In the genomic region with DNA sequence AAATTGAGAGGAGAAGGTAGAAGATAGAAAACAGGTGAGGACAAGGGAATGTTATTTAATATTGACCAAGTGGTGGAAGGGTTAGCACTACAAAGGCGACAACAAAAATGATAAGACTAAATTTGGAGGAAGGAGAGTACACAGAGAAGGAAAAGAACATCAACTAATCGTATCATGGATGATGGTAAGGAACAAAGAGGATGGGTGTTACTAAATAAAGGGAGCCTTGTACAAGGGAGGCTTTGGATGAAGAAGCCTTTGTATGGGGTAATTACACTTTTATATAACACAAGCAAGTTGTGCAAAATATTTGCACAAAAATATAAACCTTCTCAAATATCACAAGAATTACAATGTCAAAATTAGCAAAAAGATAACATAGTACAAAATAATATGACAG, we compare ENCODE assay signal across 30 cellular contexts.
"Had no signal": no experiment of that assay in that cellular context is flagged by ENCODE, and none has a peak within 500 bp of the region (broad histone marks: within the 10 kb centered on the region; RNA-seq: fewer than 3 reads in every experiment).

No MANE protein-coding gene starts in this region.

- H3K36me3 Mint-ChIP-seq: activated naive CD4-positive, alpha-beta T cell treated with anti-CD3 and anti-CD28 coated beads, Interleukin-2, amount 50 U/mL, for 24 hours; activated naive CD8-positive, alpha-beta T cell treated with anti-CD3 and anti-CD28 coated beads, Interleukin-2, amount 10 ng/mL, durations not matched to agents 7 days and 5 days had no signal

- H3K27ac Mint-ChIP-seq: activated CD4-positive, alpha-beta T cell treated with anti-CD3 and anti-CD28 coated beads, Interleukin-2, amount 10 ng/mL, durations not matched to agents 7 days and 5 days; activated CD8-positive, alpha-beta T cell treated with anti-CD3 and anti-CD28 coated beads, Interleukin-2, amount 10 ng/mL, durations not matched to agents 7 days and 5 days; activated naive CD4-positive, alpha-beta T cell treated with anti-CD3 and anti-CD28 coated beads, Interleukin-2, amount 50 U/mL, for 24 hours; activated naive CD8-positive, alpha-beta T cell treated with anti-CD3 and anti-CD28 coated beads, Interleukin-2, amount 10 ng/mL, durations not matched to agents 7 days and 5 days; activated T-cell treated with anti-CD3 and anti-CD28 coated beads, Interleukin-2, amount 50 U/mL, for 24 hours; activated T-helper 2 cell treated with anti-CD3 and anti-CD28 coated beads, Interferon-gamma antibody, Interleukin-2, Interleukin-4, amounts not matched to agents 10 μg/mL and 5 μg/mL and 100 μg/mL, durations not matched to agents 14 hours and 24 hours and 36 hours; brain; T-helper 1 cell treated with Interleukin-12 subunit alpha and Interleukin-12 subunit beta and Interleukin-4 antibody, amounts not matched to agents 30 μg/mL and 1 μg/mL, for 36 hours; T-helper 2 cell treated with Interferon-gamma antibody and Interleukin-4, amounts not matched to agents 5 μg/mL and 100 μg/mL, for 36 hours had no signal

- ATAC-seq: activated CD8-positive, alpha-beta T cell treated with anti-CD3 and anti-CD28 coated beads, Interleukin-2, amount 10 ng/mL, durations not matched to agents 7 days and 5 days had no signal

- H3K4me3 Mint-ChIP-seq: activated CD4-positive, alpha-beta T cell treated with anti-CD3 and anti-CD28 coated beads, Interleukin-2, amount 10 ng/mL, durations not matched to agents 7 days and 5 days; activated CD8-positive, alpha-beta T cell treated with anti-CD3 and anti-CD28 coated beads, Interleukin-2, amount 10 ng/mL, durations not matched to agents 7 days and 5 days; activated naive CD4-positive, alpha-beta T cell treated with anti-CD3 and anti-CD28 coated beads, Interleukin-2, amount 50 U/mL, for 24 hours; activated naive CD8-positive, alpha-beta T cell treated with anti-CD3 and anti-CD28 coated beads, Interleukin-2, amount 10 ng/mL, durations not matched to agents 7 days and 5 days; activated T-cell treated with anti-CD3 and anti-CD28 coated beads, Interleukin-2, amount 50 U/mL, for 24 hours; brain; T-helper 1 cell treated with Interleukin-12 subunit alpha and Interleukin-12 subunit beta and Interleukin-4 antibody, amounts not matched to agents 30 μg/mL and 1 μg/mL, for 36 hours; T-helper 2 cell treated with Interferon-gamma antibody and Interleukin-4, amounts not matched to agents 5 μg/mL and 100 μg/mL, for 36 hours had no signal

- H3K4me3 ChIP-seq: MG63, PC-9 had no signal

- H3K27me3 Mint-ChIP-seq: activated naive CD4-positive, alpha-beta T cell treated with anti-CD3 and anti-CD28 coated beads, Interleukin-2, amount 50 U/mL, for 24 hours; brain had no signal

- H3K27me3 ChIP-seq: MG63 had no signal

- DNase-seq: activated CD4-positive, alpha-beta T cell treated with anti-CD3 and anti-CD28 coated beads, Interleukin-2, amount 10 ng/mL, durations not matched to agents 7 days and 5 days; activated CD4-positive, alpha-beta T cell treated with anti-CD3 and anti-CD28 coated beads, Interleukin-2, amount 50 U/mL, for 48 hours; activated CD8-positive, alpha-beta T cell treated with anti-CD3 and anti-CD28 coated beads, Interleukin-2, amount 10 ng/mL, durations not matched to agents 7 days and 5 days; activated gamma-delta T cell; activated naive CD4-positive, alpha-beta T cell treated with Interleukin-2 at 50 U/mL for 16 hours; activated naive CD8-positive, alpha-beta T cell treated with anti-CD3 and anti-CD28 coated beads, Interleukin-2, amount 10 ng/mL, durations not matched to agents 7 days and 5 days; activated T-cell treated with anti-CD3 and anti-CD28 coated beads, Interleukin-2, amount 50 U/mL, for 24 hours; amygdala; central memory CD4-positive, alpha-beta T cell; Kasumi-1; KG1; MG63; MV-4-11; NCI-H1092; NCI-H1436 treated with DMSO at 0.1 percent for 48 hours; NCI-H1694 treated with DMSO at 0.1 percent for 48 hours; NCI-H2029; NCI-H2171; NCI-H510A; NCI-H748 treated with DMSO at 0.1 percent for 48 hours; NK-92 treated with Interleukin-12 subunit alpha and Interleukin-12 subunit beta, amount 100 ng/mL, for 24 hours; PC-9; Right ventricle myocardium superior; SK-N-SH had no signal

- H3K9me3 ChIP-seq: MG63, SK-N-SH had no signal

- H3K36me3 ChIP-seq: MG63 had no signal

- H3K4me1 Mint-ChIP-seq: activated CD4-positive, alpha-beta T cell treated with anti-CD3 and anti-CD28 coated beads, Interleukin-2, amount 10 ng/mL, durations not matched to agents 7 days and 5 days; activated naive CD4-positive, alpha-beta T cell treated with anti-CD3 and anti-CD28 coated beads, Interleukin-2, amount 50 U/mL, for 24 hours; activated naive CD8-positive, alpha-beta T cell treated with anti-CD3 and anti-CD28 coated beads, Interleukin-2, amount 10 ng/mL, durations not matched to agents 7 days and 5 days had no signal

- H3K9me3 Mint-ChIP-seq: activated CD4-positive, alpha-beta T cell treated with anti-CD3 and anti-CD28 coated beads, Interleukin-2, amount 10 ng/mL, durations not matched to agents 7 days and 5 days; activated naive CD4-positive, alpha-beta T cell treated with anti-CD3 and anti-CD28 coated beads, Interleukin-2, amount 50 U/mL, for 24 hours; activated naive CD8-positive, alpha-beta T cell treated with anti-CD3 and anti-CD28 coated beads, Interleukin-2, amount 10 ng/mL, durations not matched to agents 7 days and 5 days; activated T-cell treated with anti-CD3 and anti-CD28 coated beads, Interleukin-2, amount 50 U/mL, for 24 hours; activated T-helper 2 cell treated with anti-CD3 and anti-CD28 coated beads, Interferon-gamma antibody, Interleukin-2, Interleukin-4, amounts not matched to agents 10 μg/mL and 5 μg/mL and 100 μg/mL, durations not matched to agents 14 hours and 24 hours and 36 hours; T-helper 1 cell treated with Interleukin-12 subunit alpha and Interleukin-12 subunit beta and Interleukin-4 antibody, amounts not matched to agents 30 μg/mL and 1 μg/mL, for 36 hours; T-helper 2 cell treated with Interferon-gamma antibody and Interleukin-4, amounts not matched to agents 5 μg/mL and 100 μg/mL, for 36 hours had no signal

- H3K27ac ChIP-seq: PC-9 had no signal

- FAIRE-seq: bronchial epithelial cell had no signal
